In genomic region chr14:104824353-104824997, GRCh38 we compare ENCODE assay signal across 19 cellular contexts. TPM values are rescaled to one million over a fixed set of nuclear protein-coding genes. Genes with fewer than 3 reads are reported as not detected.
DNase-seq lines count a peak whose midpoint lies in the region; ATAC-seq lines count a peak whose summit lies in the region.
"Had no signal": no experiment of that assay in that cellular context is flagged by ENCODE, and none has a peak within 500 bp of the region (broad histone marks: within the 10 kb centered on the region; RNA-seq: fewer than 3 reads in every experiment).

No MANE protein-coding gene starts in this region.

- DNase-seq in stimulated activated naive CD8-positive, alpha-beta T cell treated with anti-CD3 and anti-CD28 coated beads, Interleukin-15, Interleukin-2, amounts not matched to agents 100 U/mL and 50 U/mL, for 24 hours = no peak
- DNase-seq in activated CD4-positive, alpha-beta memory T cell treated with anti-CD3 and anti-CD28 coated beads for 36 hours = no peak
- DNase-seq in naive thymus-derived CD4-positive, alpha-beta T cell = no peak
- DNase-seq in anterior cingulate cortex (lab: John Stamatoyannopoulos, UW) (no peak), Kasumi-1 (lab: John Stamatoyannopoulos, UW) (no peak)
- DNase-seq: DMS153, dorsolateral prefrontal cortex, NCI-H2081 treated with DMSO at 0.1 percent for 48 hours, NCI-H526 treated with DMSO at 0.1 percent for 48 hours, SIG-M5 had no signal

- no peaks in the 10 kb centered on the region for H3K9me3 ChIP-seq in naive thymus-derived CD4-positive, alpha-beta T cell (ENCODE audit: control insufficient read depth in 2 of 3, low read length in 3 of 3)
- H3K9me3 ChIP-seq: breast epithelium, right atrium auricular region, suprapubic skin had no signal

- CTCF ChIA-PET in activated CD4-positive, alpha-beta memory T cell treated with anti-CD3 and anti-CD28 coated beads for 36 hours (lab: Charles Lee) = interaction anchor here (2.0 to 3.5 kb wide), 2 partner anchors 23 to 56 kb away, joined by 12 to 99 read pairs; partner anchors contain the start of gene ZBTB42
- CTCF ChIA-PET in naive thymus-derived CD4-positive, alpha-beta T cell (lab: Charles Lee) = interaction anchor here (2.4 kb wide), 1 partner anchor 56 kb away, joined by 26 read pairs; no protein-coding TSS in a partner anchor

- no peak for ATAC-seq in stimulated activated naive CD8-positive, alpha-beta T cell treated with anti-CD3 and anti-CD28 coated beads, Interleukin-15, Interleukin-2, amounts not matched to agents 100 U/mL and 50 U/mL, for 24 hours
- ATAC-seq in naive thymus-derived CD4-positive, alpha-beta T cell = no peak
- ATAC-seq in HG02973 (IDR thresholded peaks at IDR 0.05; ENCODE audit: unreplicated experiment) (no peak), GM21717 (IDR thresholded peaks at IDR 0.05; ENCODE audit: unreplicated experiment) (no peak)
- ATAC-seq: esophagus mucosa, HCT116 had no signal

- peaks cover 7% of the 10 kb centered on the region for H3K36me3 Mint-ChIP-seq in stimulated activated naive CD8-positive, alpha-beta T cell treated with anti-CD3 and anti-CD28 coated beads, Interleukin-15, Interleukin-2, amounts not matched to agents 100 ng/mL and 50 ng/mL, for 24 hours (ENCODE audit: low read depth)
- no peaks in the 10 kb centered on the region for H3K36me3 Mint-ChIP-seq in activated CD4-positive, alpha-beta memory T cell treated with anti-CD3 and anti-CD28 coated beads for 36 hours
- H3K36me3 Mint-ChIP-seq in naive thymus-derived CD4-positive, alpha-beta T cell = peaks cover 0 to 7% (median 0%) of the 10 kb centered on the region in 5 donors

- H3K4me3 ChIP-seq in naive thymus-derived CD4-positive, alpha-beta T cell (ENCODE audit: low read length) = no peak overlapping the region
- H3K4me3 ChIP-seq: breast epithelium, dorsolateral prefrontal cortex, lung, right atrium auricular region, suprapubic skin had no signal

- peaks cover 10 to 12% of the 10 kb centered on the region in 2 donors for H3K4me1 ChIP-seq in naive thymus-derived CD4-positive, alpha-beta T cell (ENCODE audit: control insufficient read depth in 2 of 2, insufficient read depth in 2 of 2, low read length in 2 of 2)

- H3K27me3 ChIP-seq in naive thymus-derived CD4-positive, alpha-beta T cell (ENCODE audit: control insufficient read depth in 2 of 2, insufficient read depth in 2 of 2, low read length in 2 of 2) = no peaks in the 10 kb centered on the region
- H3K27me3 ChIP-seq: breast epithelium, dorsolateral prefrontal cortex, right atrium auricular region, suprapubic skin had no signal

- no peaks in the 10 kb centered on the region for H3K36me3 ChIP-seq in naive thymus-derived CD4-positive, alpha-beta T cell (ENCODE audit: control insufficient read depth in 2 of 3, insufficient read depth in 3 of 3, low read length in 3 of 3)
- H3K36me3 ChIP-seq: breast epithelium, right atrium auricular region, suprapubic skin had no signal

- intact Hi-C loops in activated CD4-positive, alpha-beta memory T cell treated with anti-CD3 and anti-CD28 coated beads for 36 hours (cut with micrococcal nuclease) = no loop called here
- intact Hi-C loops in naive thymus-derived CD4-positive, alpha-beta T cell (cut with micrococcal nuclease) = no loop called here

- POLR2A ChIA-PET in activated CD4-positive, alpha-beta memory T cell treated with anti-CD3 and anti-CD28 coated beads for 36 hours (lab: Charles Lee) = no interaction called here
- POLR2A ChIA-PET in naive thymus-derived CD4-positive, alpha-beta T cell (lab: Charles Lee) = interaction anchor here (2.8 kb wide), 1 partner anchor 54 kb away, joined by 12 read pairs; no protein-coding TSS in a partner anchor

- H3K27ac Mint-ChIP-seq in stimulated activated naive CD8-positive, alpha-beta T cell treated with anti-CD3 and anti-CD28 coated beads, Interleukin-15, Interleukin-2, amounts not matched to agents 100 ng/mL and 50 ng/mL, for 24 hours = peak overlapping the region; percentile 10
- no peak overlapping the region for H3K27ac Mint-ChIP-seq in activated CD4-positive, alpha-beta memory T cell treated with anti-CD3 and anti-CD28 coated beads for 36 hours
- H3K27ac Mint-ChIP-seq in naive thymus-derived CD4-positive, alpha-beta T cell = peak overlapping the region in 5 of 9 donors; percentile 4 to 84 (median 22)

- H3K27me3 Mint-ChIP-seq in stimulated activated naive CD8-positive, alpha-beta T cell treated with anti-CD3 and anti-CD28 coated beads, Interleukin-15, Interleukin-2, amounts not matched to agents 100 ng/mL and 50 ng/mL, for 24 hours = peaks cover 14% of the 10 kb centered on the region
- H3K27me3 Mint-ChIP-seq in activated CD4-positive, alpha-beta memory T cell treated with anti-CD3 and anti-CD28 coated beads for 36 hours = peaks cover 6% of the 10 kb centered on the region
- H3K27me3 Mint-ChIP-seq in naive thymus-derived CD4-positive, alpha-beta T cell = peaks cover 0 to 30% (median 0%) of the 10 kb centered on the region in 5 donors

- peaks cover 22% of the 10 kb centered on the region for H3K4me1 Mint-ChIP-seq in stimulated activated naive CD8-positive, alpha-beta T cell treated with anti-CD3 and anti-CD28 coated beads, Interleukin-15, Interleukin-2, amounts not matched to agents 100 ng/mL and 50 ng/mL, for 24 hours (ENCODE audit: low read depth)
- peaks cover 17% of the 10 kb centered on the region for H3K4me1 Mint-ChIP-seq in activated CD4-positive, alpha-beta memory T cell treated with anti-CD3 and anti-CD28 coated beads for 36 hours (ENCODE audit: low read depth)
- peaks cover 12 to 30% (median 15%) of the 10 kb centered on the region in 7 donors for H3K4me1 Mint-ChIP-seq in naive thymus-derived CD4-positive, alpha-beta T cell

- H3K9me3 Mint-ChIP-seq in stimulated activated naive CD8-positive, alpha-beta T cell treated with anti-CD3 and anti-CD28 coated beads, Interleukin-15, Interleukin-2, amounts not matched to agents 100 ng/mL and 50 ng/mL, for 24 hours = peaks cover 9% of the 10 kb centered on the region
- H3K9me3 Mint-ChIP-seq in activated CD4-positive, alpha-beta memory T cell treated with anti-CD3 and anti-CD28 coated beads for 36 hours = no peaks in the 10 kb centered on the region
- H3K9me3 Mint-ChIP-seq in naive thymus-derived CD4-positive, alpha-beta T cell = peaks cover 0 to 8% (median 0%) of the 10 kb centered on the region in 11 donors

- H3K4me3 Mint-ChIP-seq in stimulated activated naive CD8-positive, alpha-beta T cell treated with anti-CD3 and anti-CD28 coated beads, Interleukin-15, Interleukin-2, amounts not matched to agents 100 ng/mL and 50 ng/mL, for 24 hours = peak overlapping the region; percentile 31
- H3K4me3 Mint-ChIP-seq in activated CD4-positive, alpha-beta memory T cell treated with anti-CD3 and anti-CD28 coated beads for 36 hours = peak overlapping the region; percentile 74
- H3K4me3 Mint-ChIP-seq in naive thymus-derived CD4-positive, alpha-beta T cell = peak overlapping the region in 9 of 10 donors; percentile 30 to 88 (median 83)

- H3K27ac ChIP-seq in naive thymus-derived CD4-positive, alpha-beta T cell (ENCODE audit: low read depth, low read length) = no peak overlapping the region
- H3K27ac ChIP-seq: breast epithelium, dorsolateral prefrontal cortex, right atrium auricular region, suprapubic skin had no signal

RNA-seq across cellular contexts. Expression of gene ZBTB42, which starts 23.6 kb away (rescaled TPM):
- total RNA-seq in activated CD4-positive, alpha-beta memory T cell treated with anti-CD3 and anti-CD28 coated beads for 36 hours = 1 to 10 TPM; 3.1 to 3.4 TPM
- 10 to 100 TPM in 1 of 5 experiments, 1 to 10 TPM in 4; 3.5 to 11.3 (median 5.5) TPM for total RNA-seq in naive thymus-derived CD4-positive, alpha-beta T cell
- polyA plus RNA-seq in naive thymus-derived CD4-positive, alpha-beta T cell = 1 to 10 TPM; 2.1 TPM

RNA-seq across cellular contexts. Expression of gene AKT1, which starts 28.9 kb away (rescaled TPM):
- 100 to 1,000 TPM; 131 to 133 TPM for total RNA-seq in activated CD4-positive, alpha-beta memory T cell treated with anti-CD3 and anti-CD28 coated beads for 36 hours
- total RNA-seq in naive thymus-derived CD4-positive, alpha-beta T cell = 100 to 1,000 TPM in 1 of 5 experiments, 10 to 100 TPM in 4; 70.4 to 131 (median 88.9) TPM
- 10 to 100 TPM in 1 of 2 donors, 1 to 10 TPM in 1; 6.8 to 12.3 TPM for polyA plus RNA-seq in naive thymus-derived CD4-positive, alpha-beta T cell

RNA-seq across cellular contexts. Expression of gene CEP170B, which starts 40.6 kb away (rescaled TPM):
- total RNA-seq in activated CD4-positive, alpha-beta memory T cell treated with anti-CD3 and anti-CD28 coated beads for 36 hours = 1 to 10 TPM; 5.2 to 5.3 TPM
- total RNA-seq in naive thymus-derived CD4-positive, alpha-beta T cell = 1 to 10 TPM in 4 of 5 experiments, under 1 TPM in 1; 1.00 to 4.1 (median 2.5) TPM
- under 1 TPM; 0.05 TPM for polyA plus RNA-seq in naive thymus-derived CD4-positive, alpha-beta T cell

Comparison
In these comparisons a context has a peak if more than half of its experiments do, and no peak if none do; other contexts are left out.
1. H3K4me3 Mint-ChIP-seq: peak in every context shown above with its lines; median percentile 83 in naive thymus-derived CD4-positive, alpha-beta T cell; 74 in activated CD4-positive, alpha-beta memory T cell treated with anti-CD3 and anti-CD28 coated beads for 36 hours; 31 in stimulated activated naive CD8-positive, alpha-beta T cell treated with anti-CD3 and anti-CD28 coated beads, Interleukin-15, Interleukin-2, amounts not matched to agents 100 ng/mL and 50 ng/mL, for 24 hours.